ENCODE assay signal across 29 cellular contexts in genomic region chr17:12963505-12963904, GRCh38.
"Had no signal": no experiment of that assay in that cellular context is flagged by ENCODE, and none has a peak within 500 bp of the region (broad histone marks: within the 10 kb centered on the region; RNA-seq: fewer than 3 reads in every experiment).

No MANE protein-coding gene starts in this region.

- H3K4me1 Mint-ChIP-seq: naive B cell; naive thymus-derived CD8-positive, alpha-beta T cell had no signal

- H3K36me3 Mint-ChIP-seq: naive B cell; naive thymus-derived CD8-positive, alpha-beta T cell had no signal

- H3K27me3 ChIP-seq: ovary, spleen, stomach, thyroid gland, tibial nerve, upper lobe of left lung, vagina had no signal

- H3K9ac ChIP-seq: parathyroid adenoma had no signal

- H3K9me3 ChIP-seq: ovary, stomach, thoracic aorta, thyroid gland, upper lobe of left lung, vagina had no signal

- DNase-seq: naive B cell; naive thymus-derived CD8-positive, alpha-beta T cell; nephron progenitor cell; occipital lobe; ovary; psoas muscle; right cardiac atrium; spleen; stimulated activated CD4-positive, alpha-beta T cell treated with anti-CD3 and anti-CD28 coated beads, Interleukin-12 subunit alpha, Interleukin-12 subunit beta, amount 100 ng/mL, for 4 hours; stimulated activated CD4-positive, alpha-beta T cell treated with anti-CD3 and anti-CD28 coated beads, Interleukin-1b, Interleukin-23, amount 100 ng/mL, for 48 hours; stimulated activated CD4-positive, alpha-beta T cell treated with anti-CD3 and anti-CD28 coated beads, Interleukin-4, amount 100 ng/mL, for 1 hour; stimulated activated CD4-positive, alpha-beta T cell treated with anti-CD3 and anti-CD28 coated beads, Interleukin-4, amount 100 ng/mL, for 4 hours; stimulated activated CD8-positive, alpha-beta memory T cell treated with anti-CD3 and anti-CD28 coated beads, Interleukin-4, amount 100 ng/mL, for 48 hours; stimulated activated naive CD4-positive, alpha-beta T cell; stomach; thyroid gland; trophoblast cell had no signal

- H3K27me3 Mint-ChIP-seq: progenitor cell of endocrine pancreas had no signal

- H3K4me2 ChIP-seq: smooth muscle cell had no signal

- H3K4me3 ChIP-seq: ovary, psoas muscle, skin epidermis, smooth muscle cell, spleen, stomach, thoracic aorta, thyroid gland, tibial nerve, upper lobe of left lung, vagina had no signal

- H2AFZ ChIP-seq: parathyroid adenoma had no signal

- H3K27ac Mint-ChIP-seq: naive B cell; naive thymus-derived CD8-positive, alpha-beta T cell; progenitor cell of endocrine pancreas; stimulated activated naive CD8-positive, alpha-beta T cell treated with anti-CD3 and anti-CD28 coated beads, Interleukin-15, Interleukin-2, amounts not matched to agents 100 ng/mL and 50 ng/mL, for 24 hours had no signal

- H3K4me1 ChIP-seq: parathyroid adenoma, psoas muscle, spleen, stomach, thyroid gland, upper lobe of left lung, vagina had no signal

- H3K27ac ChIP-seq: ovary, parathyroid adenoma, psoas muscle, skin epidermis, spleen, stomach, thoracic aorta, thyroid gland, tibial nerve, upper lobe of left lung, vagina had no signal

- FAIRE-seq: urothelium cell line had no signal

- H3K4me3 Mint-ChIP-seq: naive B cell; naive thymus-derived CD8-positive, alpha-beta T cell; nephron progenitor cell; neural crest cell; stimulated activated naive CD8-positive, alpha-beta T cell treated with anti-CD3 and anti-CD28 coated beads, Interleukin-15, Interleukin-2, amounts not matched to agents 100 ng/mL and 50 ng/mL, for 24 hours had no signal

- H3K9me3 Mint-ChIP-seq: nephron progenitor cell; neural crest cell; stimulated activated naive CD8-positive, alpha-beta T cell treated with anti-CD3 and anti-CD28 coated beads, Interleukin-15, Interleukin-2, amounts not matched to agents 100 ng/mL and 50 ng/mL, for 24 hours had no signal

- ATAC-seq: naive thymus-derived CD8-positive, alpha-beta T cell; psoas muscle; sciatic nerve had no signal

- H3K79me2 ChIP-seq: parathyroid adenoma had no signal

- H3K36me3 ChIP-seq: ovary, spleen, thoracic aorta, tibial nerve, vagina had no signal
